Comparison of ENCODE assay signal across 20 cellular contexts in genomic region chr9:124352616-124353015, GRCh38.
A peak's percentile ranks its signal among the peaks of the same experiment; 100 is the strongest.
DNase-seq lines count a peak whose midpoint lies in the region; ATAC-seq, FAIRE-seq and TF ChIP-seq lines count a peak whose summit lies in the region.
"Had no signal": no experiment of that assay in that cellular context is flagged by ENCODE, and none has a peak within 500 bp of the region (broad histone marks: within the 10 kb centered on the region; RNA-seq: fewer than 3 reads in every experiment).

No MANE protein-coding gene starts in this region.

- H3K27ac ChIP-seq in kidney (ENCODE audit: low read depth in 2 of 2, low read length in 2 of 2) = no peak overlapping the region
- peak overlapping the region; percentile 1 for H3K27ac ChIP-seq in substantia nigra (ENCODE audit: low read depth, low read length, poor library complexity, severe bottlenecking)
- H3K27ac ChIP-seq: hepatocyte, WERI-Rb-1 had no signal

- no peak overlapping the region for H3K4me3 Mint-ChIP-seq in activated naive CD4-positive, alpha-beta T cell treated with anti-CD3 and anti-CD28 coated beads, Interleukin-2, amount 50 U/mL, for 24 hours
- no peak overlapping the region for H3K4me3 Mint-ChIP-seq in activated B cell treated with CpG ODN at 0.5 μM for 24 hours
- H3K4me3 Mint-ChIP-seq: dendritic cell treated with granulocyte-macrophage colony-stimulating factor and Interleukin-4, amounts not matched to agents 40 ng/mL and 50 ng/mL, for 4 days; naive thymus-derived CD4-positive, alpha-beta T cell had no signal

- H3K9ac ChIP-seq in kidney (ENCODE audit: low read length in 2 of 2) = no peak overlapping the region

- no peaks in the 10 kb centered on the region for H3K9me3 ChIP-seq in kidney (ENCODE audit: control insufficient read depth in 1 of 2, low read length in 2 of 2)

- CTCF ChIA-PET in activated B cell treated with CpG ODN at 0.5 μM for 24 hours (lab: Charles Lee) = no interaction called here

- H3K9me3 Mint-ChIP-seq in activated naive CD4-positive, alpha-beta T cell treated with anti-CD3 and anti-CD28 coated beads, Interleukin-2, amount 50 U/mL, for 24 hours = no peaks in the 10 kb centered on the region
- H3K9me3 Mint-ChIP-seq in activated B cell treated with CpG ODN at 0.5 μM for 24 hours = no peaks in the 10 kb centered on the region
- H3K9me3 Mint-ChIP-seq: dendritic cell treated with granulocyte-macrophage colony-stimulating factor and Interleukin-4, amounts not matched to agents 40 ng/mL and 50 ng/mL, for 4 days had no signal

- no peak overlapping the region for H3K4me3 ChIP-seq in kidney (ENCODE audit: low read length in 2 of 2)
- H3K4me3 ChIP-seq: hepatocyte, K562 had no signal

- H3K36me3 ChIP-seq in kidney (ENCODE audit: control insufficient read depth in 1 of 2, insufficient read depth in 2 of 2, low read length in 2 of 2) = peaks cover 32 to 51% of the 10 kb centered on the region in 2 donors

- peaks cover 7% of the 10 kb centered on the region for H3K4me1 Mint-ChIP-seq in activated naive CD4-positive, alpha-beta T cell treated with anti-CD3 and anti-CD28 coated beads, Interleukin-2, amount 50 U/mL, for 24 hours
- peaks cover 2% of the 10 kb centered on the region for H3K4me1 Mint-ChIP-seq in activated B cell treated with CpG ODN at 0.5 μM for 24 hours

- intact Hi-C loops in activated B cell treated with CpG ODN at 0.5 μM for 24 hours (cut with micrococcal nuclease) (no loop called here), kidney (cut with DNase I) (no loop called here)

- no peaks in the 10 kb centered on the region for H3K4me1 ChIP-seq in kidney (ENCODE audit: control insufficient read depth in 1 of 2, insufficient read depth in 1 of 2, low read depth in 1 of 2, low read length in 2 of 2)

- H3K36me3 Mint-ChIP-seq in activated naive CD4-positive, alpha-beta T cell treated with anti-CD3 and anti-CD28 coated beads, Interleukin-2, amount 50 U/mL, for 24 hours = peaks cover 7% of the 10 kb centered on the region
- peaks cover 98% of the 10 kb centered on the region for H3K36me3 Mint-ChIP-seq in activated B cell treated with CpG ODN at 0.5 μM for 24 hours (ENCODE audit: low read depth)

- TF ChIP-seq CTCF in activated B cell treated with CpG ODN at 0.5 μM for 24 hours (IDR thresholded peaks at IDR 0.05) = no peak
- no peak for TF ChIP-seq CTCF in kidney (IDR thresholded peaks at IDR 0.05; ENCODE audit: borderline replicate concordance, extremely low read depth, insufficient read depth)

- H3K27ac Mint-ChIP-seq in activated naive CD4-positive, alpha-beta T cell treated with anti-CD3 and anti-CD28 coated beads, Interleukin-2, amount 50 U/mL, for 24 hours = peak overlapping the region; percentile 32
- peak overlapping the region; percentile 15 for H3K27ac Mint-ChIP-seq in activated B cell treated with CpG ODN at 0.5 μM for 24 hours
- H3K27ac Mint-ChIP-seq: dendritic cell treated with granulocyte-macrophage colony-stimulating factor and Interleukin-4, amounts not matched to agents 40 ng/mL and 50 ng/mL, for 4 days had no signal

- no peak for DNase-seq in activated naive CD4-positive, alpha-beta T cell (lab: John Stamatoyannopoulos, UW)
- DNase-seq in activated B cell treated with CpG ODN at 0.5 μM for 24 hours = peak; percentile 1
- DNase-seq in kidney = peak; percentile 32
- DNase-seq in substantia nigra (lab: John Stamatoyannopoulos, UW) = peak in 11 of 49 donors; percentile 15 to 38 (median 24)
- DNase-seq in DMS79 treated with DMSO at 0.1 percent for 48 hours (lab: John Stamatoyannopoulos, UW) = no peak
- no peak for DNase-seq in NOMO-1 (lab: John Stamatoyannopoulos, UW; ENCODE audit: unreplicated experiment in 2 of 2)
- DNase-seq in NCI-H2107 treated with DMSO at 0.1 percent for 48 hours (lab: John Stamatoyannopoulos, UW; ENCODE audit: unreplicated experiment) = no peak
- DNase-seq: ACHN; naive thymus-derived CD4-positive, alpha-beta T cell; NCI-H345; right cardiac atrium; stimulated activated CD4-positive, alpha-beta T cell treated with anti-CD3 and anti-CD28 coated beads, Interleukin-4, amount 100 ng/mL, for 24 hours; WERI-Rb-1 had no signal

- FAIRE-seq in kidney (lab: Jason Lieb, UNC) = no peak
- FAIRE-seq: H54, K562 had no signal

- ATAC-seq in activated B cell treated with CpG ODN at 0.5 μM for 24 hours (ENCODE audit: low read depth) = no peak
- ATAC-seq: K562; left lobe of liver; naive thymus-derived CD4-positive, alpha-beta T cell; right cardiac atrium; SK-N-SH treated with all-trans-retinoic acid at 6 μM for 48 hours had no signal

- POLR2A ChIA-PET in activated B cell treated with CpG ODN at 0.5 μM for 24 hours (lab: Charles Lee) = no interaction called here

- H3K27me3 Mint-ChIP-seq in activated naive CD4-positive, alpha-beta T cell treated with anti-CD3 and anti-CD28 coated beads, Interleukin-2, amount 50 U/mL, for 24 hours = no peaks in the 10 kb centered on the region
- H3K27me3 Mint-ChIP-seq in activated B cell treated with CpG ODN at 0.5 μM for 24 hours = no peaks in the 10 kb centered on the region
- H3K27me3 Mint-ChIP-seq: dendritic cell treated with granulocyte-macrophage colony-stimulating factor and Interleukin-4, amounts not matched to agents 40 ng/mL and 50 ng/mL, for 4 days; naive thymus-derived CD4-positive, alpha-beta T cell had no signal

Comparison
In these comparisons a context has a peak if more than half of its experiments do, and no peak if none do; other contexts are left out.
1. DNase-seq: peak in activated B cell treated with CpG ODN at 0.5 μM for 24 hours (single experiment) and kidney (single experiment); none in activated naive CD4-positive, alpha-beta T cell (0 of 4), DMS79 treated with DMSO at 0.1 percent for 48 hours (single experiment), NOMO-1 (0 of 2) and NCI-H2107 treated with DMSO at 0.1 percent for 48 hours (single experiment).